In genomic region chr20:18059603-18060002, GRCh38 we compare ENCODE assay signal across 21 cellular contexts. TPM values are rescaled to one million over a fixed set of nuclear protein-coding genes. Genes with fewer than 3 reads are reported as not detected.
DNase-seq lines count a peak whose midpoint lies in the region; ATAC-seq, FAIRE-seq and TF ChIP-seq lines count a peak whose summit lies in the region.
"Had no signal": no experiment of that assay in that cellular context is flagged by ENCODE, and none has a peak within 500 bp of the region (broad histone marks: within the 10 kb centered on the region; RNA-seq: fewer than 3 reads in every experiment).

No MANE protein-coding gene starts in this region.

- peaks cover 68% of the 10 kb centered on the region for H3K27me3 Mint-ChIP-seq in chondrocyte (ENCODE audit: low read depth)

- H3K27me3 ChIP-seq in HepG2 (ENCODE audit: control insufficient read depth in 1 of 2, insufficient read depth in 2 of 2, low read length in 2 of 2) (peaks cover 26 to 80% of the 10 kb centered on the region in 2 experiments), right lobe of liver (peaks cover 17 to 31% of the 10 kb centered on the region in 2 donors), testis (no peaks in the 10 kb centered on the region)

- H3K9me3 ChIP-seq in HepG2 (ENCODE audit: low read length) (no peaks in the 10 kb centered on the region), right lobe of liver (no peaks in the 10 kb centered on the region), mesodermal cell (ENCODE audit: control insufficient read depth, low read length) (no peaks in the 10 kb centered on the region), testis (no peaks in the 10 kb centered on the region)
- H3K9me3 ChIP-seq: heart left ventricle, MG63, spleen had no signal

- in situ Hi-C loops in HepG2 (cut with HindIII; ENCODE audit: extremely low pct_ligation_motif_present, low pct_unique_long_range_greater_than_20kb) = loop anchor here (25.0 kb wide), 1 partner anchor 203 kb away; no protein-coding TSS in a partner anchor

- no peak overlapping the region for H3K4me2 ChIP-seq in HepG2 (ENCODE audit: low read depth, low read length)

- no peak overlapping the region for H3K27ac ChIP-seq in HepG2 (ENCODE audit: extremely low read length, insufficient read depth, low read length)
- no peak overlapping the region for H3K27ac ChIP-seq in right lobe of liver
- H3K27ac ChIP-seq in mesodermal cell (ENCODE audit: low read depth, low read length, severe bottlenecking) = no peak overlapping the region
- no peak overlapping the region for H3K27ac ChIP-seq in testis
- H3K27ac ChIP-seq: heart left ventricle, spleen had no signal

- ATAC-seq in HepG2 (no peak), right lobe of liver (no peak)
- ATAC-seq: naive thymus-derived CD8-positive, alpha-beta T cell had no signal

- intact Hi-C loops in HepG2 (cut with micrococcal nuclease; ENCODE audit: unreplicated experiment) = no loop called here
- intact Hi-C loops in right lobe of liver (cut with DNase I) = no loop called here
- intact Hi-C loops in testis (cut with DNase I; ENCODE audit: low total_unique reads) = no loop called here

- CTCF ChIA-PET in HepG2 (lab: Yijun Ruan, JAX; ENCODE audit: low intra/inter-chr PET ratio, low total read pairs) = no interaction called here

- FAIRE-seq in HepG2 (lab: Jason Lieb, UNC) = no peak
- FAIRE-seq: H54, kidney had no signal

- POLR2A ChIA-PET in HepG2 (lab: Yijun Ruan, JAX) = no interaction called here

- no peak for TF ChIP-seq EP300 in HepG2 (IDR thresholded peaks at IDR 0.05; ENCODE audit: low read depth in 2 of 2, low read length in 2 of 2)
- no peak for TF ChIP-seq EP300 in HepG2 (CRISPR knock-in tag; IDR thresholded peaks at IDR 0.05; ENCODE audit: borderline replicate concordance)

- TF ChIP-seq POLR2A in HepG2 (IDR thresholded peaks at IDR 0.05; ENCODE audit: insufficient read depth in 1 of 2, low read depth in 2 of 2, low read length in 2 of 2) = no peak
- no peak for TF ChIP-seq POLR2A in right lobe of liver (IDR thresholded peaks at IDR 0.05)
- no peak for TF ChIP-seq POLR2A in testis (IDR thresholded peaks at IDR 0.05)

- WGBS in HepG2 (ENCODE audit: low lambda C conversion rate) = under 1% methylated on average over 2 of the region's 2 CpGs
- 25% methylated on average over 2 of the region's 2 CpGs for WGBS in right lobe of liver (ENCODE audit: insufficient coverage, low coverage, low lambda C conversion rate, missing lambda C conversion rate)
- no CpG with 5 or more reads among the region's 2 CpGs for WGBS in mesodermal cell (ENCODE audit: insufficient coverage in 2 of 2), 2 experiments
- 23 to 31% methylated on average over 2 of the region's 2 CpGs for WGBS in testis, 2 donors

- TF ChIP-seq CTCF in HepG2 (CRISPR knock-in tag; IDR thresholded peaks at IDR 0.05) (no peak), right lobe of liver (IDR thresholded peaks at IDR 0.05) (no peak), chondrocyte (IDR thresholded peaks at IDR 0.05) (no peak), testis (IDR thresholded peaks at IDR 0.05) (no peak)

- H3K79me2 ChIP-seq in HepG2 (ENCODE audit: insufficient read depth, low read length) = no peaks in the 10 kb centered on the region

- H3K4me1 ChIP-seq in HepG2 (ENCODE audit: insufficient read depth, low read length) (peaks cover 34% of the 10 kb centered on the region), right lobe of liver (peaks cover 0 to 7% (median 0%) of the 10 kb centered on the region in 4 donors), mesodermal cell (ENCODE audit: control insufficient read depth, insufficient read depth, low read length, poor library complexity, severe bottlenecking) (peaks cover 11% of the 10 kb centered on the region), testis (peaks cover 15% of the 10 kb centered on the region)

- no peaks in the 10 kb centered on the region for H3K9me3 Mint-ChIP-seq in chondrocyte (ENCODE audit: low read depth)

- H3K36me3 Mint-ChIP-seq in chondrocyte (ENCODE audit: low read depth) = no peaks in the 10 kb centered on the region
- H3K36me3 Mint-ChIP-seq: naive thymus-derived CD8-positive, alpha-beta T cell had no signal

- no peak overlapping the region for H2AFZ ChIP-seq in HepG2 (ENCODE audit: low read length)

- peak overlapping the region; percentile 35 for H3K4me3 Mint-ChIP-seq in chondrocyte (ENCODE audit: unreplicated experiment)

- no peak overlapping the region for H3K27ac Mint-ChIP-seq in chondrocyte (ENCODE audit: unreplicated experiment)
- H3K27ac Mint-ChIP-seq: naive thymus-derived CD8-positive, alpha-beta T cell had no signal

- no peak overlapping the region for H3K9ac ChIP-seq in HepG2 (ENCODE audit: insufficient read depth, low read depth, low read length)

- peaks cover 18% of the 10 kb centered on the region for H3K4me1 Mint-ChIP-seq in chondrocyte (ENCODE audit: low read depth)

- no TSS peak for BruUV-seq in HepG2 (replicated peaks; lab: Mats Ljungman, UMichigan)

- H3K4me3 ChIP-seq in HepG2 (replicated peaks in 1 of 3; ENCODE audit: insufficient read depth in 1 of 3, low read depth in 2 of 3, low read length in 3 of 3) (no peak overlapping the region), right lobe of liver (no peak overlapping the region), mesodermal cell (ENCODE audit: extremely low read depth, insufficient read depth, low read length, poor library complexity, severe bottlenecking) (peak overlapping the region; percentile 25), testis (peak overlapping the region in 1 of 2 donors; percentile 36)
- H3K4me3 ChIP-seq: MG63 had no signal

- TF ChIP-seq RAD21 in HepG2 (CRISPR knock-in tag; IDR thresholded peaks at IDR 0.05) = no peak

- DNase-seq in HepG2 (ENCODE audit: low spot score) = no peak
- no peak for DNase-seq in right lobe of liver
- no peak for DNase-seq in chondrocyte (ENCODE audit: low spot score)
- DNase-seq in NCI-H2029 treated with DMSO at 0.1 percent for 48 hours (lab: John Stamatoyannopoulos, UW) = no peak
- DNase-seq in testis = no peak
- DNase-seq in OCI-M1 (lab: John Stamatoyannopoulos, UW) = no peak
- DNase-seq in T-helper 1 cell = no peak
- DNase-seq: ACHN; central memory CD4-positive, alpha-beta T cell; effector CD8-positive, alpha-beta T cell; GF-D8; heart left ventricle; kidney; MG63; naive thymus-derived CD8-positive, alpha-beta T cell; spleen; stimulated activated CD4-positive, alpha-beta T cell treated with anti-CD3 and anti-CD28 coated beads, Interleukin-4, amount 100 ng/mL, for 4 hours; SW 1271 had no signal

- H3K36me3 ChIP-seq in HepG2 (replicated peaks in 1 of 2; ENCODE audit: control insufficient read depth in 1 of 2, insufficient read depth in 2 of 2, low read length in 2 of 2) (no peaks in the 10 kb centered on the region), right lobe of liver (no peaks in the 10 kb centered on the region), mesodermal cell (ENCODE audit: control insufficient read depth, insufficient read depth, low read length) (no peaks in the 10 kb centered on the region), testis (ENCODE audit: low read depth, missing control alignments) (no peaks in the 10 kb centered on the region)
- H3K36me3 ChIP-seq: heart left ventricle, MG63, spleen had no signal

- H4K20me1 ChIP-seq in HepG2 (ENCODE audit: insufficient read depth, low read length) = no peaks in the 10 kb centered on the region

TF ChIP-seq in HepG2, 621 proteins besides CTCF, POLR2A, EP300 and RAD21:
- TF ChIP-seq SAP130 (CRISPR knock-in tag; IDR thresholded peaks at IDR 0.05; ENCODE audit: low read depth) = no peak
- peak; percentile 91 for TF ChIP-seq CBX2 (IDR thresholded peaks at IDR 0.05; ENCODE audit: low read depth, low read length)
- no peak for TF ChIP-seq CBX2 (CRISPR knock-in tag; IDR thresholded peaks at IDR 0.05; ENCODE audit: low read depth)

RNA-seq across cellular contexts. Expression of gene OVOL2, which starts 1.9 kb away (rescaled TPM):
- total RNA-seq in HepG2 (2016; rRNA removed; fragmentation: Illumina TruSeq; extraction: Trizol) = 0.21 and 0.31 TPM in 2 replicates
- total RNA-seq in HepG2 (2016; cell fraction: cytosol; rRNA removed; fragmentation: Illumina TruSeq; extraction: Trizol; ENCODE audit: low read depth) = not detected in 2 replicates
- total RNA-seq in HepG2 (2016; cell fraction: insoluble cytoplasmic fraction; rRNA removed; fragmentation: Illumina TruSeq; extraction: Trizol) = 0.12 and 0.24 TPM in 2 replicates
- 0.19 and 0.28 TPM in 2 replicates for total RNA-seq in HepG2 (2016; cell fraction: membrane; rRNA removed; fragmentation: Illumina TruSeq; extraction: Trizol)
- total RNA-seq in HepG2 (2016; cell fraction: nucleus; rRNA removed; fragmentation: Illumina TruSeq; extraction: Trizol) = 0.56 TPM in 1 of 2 replicates, not detected in the other
- polyA plus RNA-seq in HepG2 (2011; rRNA removed) = 0.10 and 0.20 TPM in 2 replicates
- 0.07 and 0.13 TPM in 2 replicates for polyA plus RNA-seq in HepG2 (2011; cell fraction: cytosol; rRNA removed)
- polyA plus RNA-seq in HepG2 (2011; cell fraction: nucleus; rRNA removed) = not detected in 2 replicates
- 0.09 TPM in 1 of 2 replicates, not detected in the other for polyA plus RNA-seq in HepG2 (2012)
- polyA plus RNA-seq in HepG2 (2016; cell fraction: cytosol; fragmentation: Illumina TruSeq; extraction: Trizol; ENCODE audit: low read depth) = 0.27 and 0.28 TPM in 2 replicates
- 0.20 and 0.25 TPM in 2 replicates for polyA plus RNA-seq in HepG2 (2016; cell fraction: insoluble cytoplasmic fraction; fragmentation: Illumina TruSeq; extraction: Trizol; ENCODE audit: low read depth)
- polyA plus RNA-seq in HepG2 (2016; cell fraction: membrane; fragmentation: Illumina TruSeq; extraction: Trizol; ENCODE audit: low read depth) = 0.19 and 0.22 TPM in 2 replicates
- polyA plus RNA-seq in HepG2 (2016; cell fraction: nucleus; fragmentation: Illumina TruSeq; extraction: Trizol; ENCODE audit: insufficient read depth, low read depth) = not detected in 2 replicates
- 0.16 TPM in 1 of 2 replicates, not detected in the other for polyA minus RNA-seq in HepG2 (2011; rRNA and poly(A)+ RNA removed; ENCODE audit: low replicate concordance)
- polyA minus RNA-seq in HepG2 (2011; cell fraction: cytosol; rRNA and poly(A)+ RNA removed) = not detected in 2 replicates
- polyA minus RNA-seq in HepG2 (2011; cell fraction: nucleus; rRNA and poly(A)+ RNA removed) = not detected in 2 replicates
- total RNA-seq in right lobe of liver = under 1 TPM in 1 of 6 experiments, not detected in 5; 0.25 TPM
- not detected in 3 replicates for total RNA-seq in chondrocyte
- polyA plus RNA-seq in mesodermal cell (2013, experiment 1 of 2) = not detected
- polyA plus RNA-seq in mesodermal cell (2013, experiment 2 of 2) = not detected
- 1 to 10 TPM; 4.8 to 7.2 TPM for total RNA-seq in testis
- 22.7 TPM for polyA plus RNA-seq in testis (ENCODE audit: insufficient read depth, low read depth, low replicate concordance)
- total RNA-seq: heart left ventricle; naive thymus-derived CD8-positive, alpha-beta T cell; RPMI7951; spleen had no signal
- polyA plus RNA-seq: heart left ventricle; naive thymus-derived CD8-positive, alpha-beta T cell; spleen had no signal
